Comparison of ENCODE assay signal across 31 cellular contexts in the genomic region with DNA sequence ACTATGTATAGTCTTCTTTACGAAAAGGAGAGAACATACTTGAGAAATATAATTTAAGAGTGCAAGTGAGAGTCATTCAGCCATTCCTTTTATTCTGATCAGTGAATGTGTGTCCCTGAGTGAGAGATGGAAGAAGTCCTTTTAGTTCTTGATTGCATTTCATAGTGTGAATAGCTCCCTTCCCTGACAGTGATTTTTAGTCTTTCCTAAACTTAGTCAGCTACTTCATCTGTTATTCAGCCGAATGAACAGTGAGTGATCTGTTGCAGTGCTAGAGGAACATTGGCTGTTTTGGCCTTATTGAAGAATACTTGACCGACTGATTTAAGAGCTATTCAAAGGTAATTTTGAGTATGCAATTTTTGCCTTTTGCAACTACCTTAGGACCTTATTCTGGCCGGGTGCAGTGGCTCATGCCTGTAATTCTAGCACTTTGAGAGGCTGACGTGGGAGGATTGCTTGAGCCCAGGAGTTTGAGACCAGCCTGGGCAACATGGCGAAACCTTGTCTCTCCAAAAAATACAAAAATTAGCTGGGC.
"Had no signal": no experiment of that assay in that cellular context is flagged by ENCODE, and none has a peak within 500 bp of the region (broad histone marks: within the 10 kb centered on the region; RNA-seq: fewer than 3 reads in every experiment).

No MANE protein-coding gene starts in this region.

- ATAC-seq: effector memory CD8-positive, alpha-beta T cell; heart right ventricle; left colon; left ventricle myocardium superior; naive thymus-derived CD4-positive, alpha-beta T cell; right cardiac atrium; stimulated activated effector memory CD8-positive, alpha-beta T cell treated with anti-CD3 and anti-CD28 coated beads, Interleukin-12 subunit alpha, Interleukin-12 subunit beta, amount 100 ng/mL, for 72 hours had no signal

- H3K27me3 ChIP-seq: esophagus squamous epithelium, heart right ventricle, sigmoid colon, stomach, testis, tibial nerve, upper lobe of left lung, vagina had no signal

- H3K27ac ChIP-seq: esophagus squamous epithelium, heart right ventricle, prostate gland, sigmoid colon, stomach, testis, tibial nerve, upper lobe of left lung, vagina had no signal

- H3K36me3 ChIP-seq: esophagus squamous epithelium, heart right ventricle, prostate gland, sigmoid colon, stomach, tibial nerve, upper lobe of left lung, vagina had no signal

- H3K4me3 Mint-ChIP-seq: effector memory CD8-positive, alpha-beta T cell; immature natural killer cell; mesothelial cell of epicardium; nephron; stimulated activated effector memory CD8-positive, alpha-beta T cell treated with anti-CD3 and anti-CD28 coated beads, Interleukin-12 subunit alpha, Interleukin-12 subunit beta, amount 100 ng/mL, for 72 hours had no signal

- H3K27ac Mint-ChIP-seq: effector memory CD8-positive, alpha-beta T cell; immature natural killer cell; mesothelial cell of epicardium; naive thymus-derived CD4-positive, alpha-beta T cell; stimulated activated effector memory CD8-positive, alpha-beta T cell treated with anti-CD3 and anti-CD28 coated beads, Interleukin-12 subunit alpha, Interleukin-12 subunit beta, amount 100 ng/mL, for 72 hours had no signal

- H3K4me3 ChIP-seq: esophagus squamous epithelium, heart right ventricle, prostate gland, sigmoid colon, stomach, testis, tibial nerve, upper lobe of left lung, vagina had no signal

- H3K4me1 Mint-ChIP-seq: immature natural killer cell; stimulated activated effector memory CD8-positive, alpha-beta T cell treated with anti-CD3 and anti-CD28 coated beads, Interleukin-12 subunit alpha, Interleukin-12 subunit beta, amount 100 ng/mL, for 72 hours had no signal

- H3K4me1 ChIP-seq: prostate gland, testis, vagina had no signal

- FAIRE-seq: endometrium had no signal

- H3K9me3 ChIP-seq: esophagus squamous epithelium, heart right ventricle, prostate gland, sigmoid colon, stomach, testis, tibial nerve, upper lobe of left lung, vagina had no signal

- H3K36me3 Mint-ChIP-seq: immature natural killer cell; mesothelial cell of epicardium; stimulated activated effector memory CD8-positive, alpha-beta T cell treated with anti-CD3 and anti-CD28 coated beads, Interleukin-12 subunit alpha, Interleukin-12 subunit beta, amount 100 ng/mL, for 72 hours had no signal

- DNase-seq: cortex of kidney; effector memory CD8-positive, alpha-beta T cell; erythroblast; esophagus squamous epithelium; foreskin melanocyte; glutamatergic neuron; heart right ventricle; hippocampal formation; immature natural killer cell; islet precursor cell; kidney glomerular epithelial cell; left colon; left ventricle myocardium superior; mesenchymal stem cell; naive thymus-derived CD4-positive, alpha-beta T cell; nucleus accumbens; right cardiac atrium; sigmoid colon; stimulated activated CD4-positive, alpha-beta T cell treated with anti-CD3 and anti-CD28 coated beads, Interleukin-2, amount 100 ng/mL, for 24 hours; stimulated activated CD4-positive, alpha-beta T cell treated with anti-CD3 and anti-CD28 coated beads, Interleukin-4, amount 100 ng/mL, for 24 hours; stimulated activated naive CD4-positive, alpha-beta T cell treated with Interleukin-2 at 50 U/mL for 16 hours; stomach; testis had no signal

- H3K27me3 Mint-ChIP-seq: naive thymus-derived CD4-positive, alpha-beta T cell had no signal

- H3K9me3 Mint-ChIP-seq: immature natural killer cell; mesothelial cell of epicardium; naive thymus-derived CD4-positive, alpha-beta T cell; nephron; stimulated activated effector memory CD8-positive, alpha-beta T cell treated with anti-CD3 and anti-CD28 coated beads, Interleukin-12 subunit alpha, Interleukin-12 subunit beta, amount 100 ng/mL, for 72 hours had no signal
